Comparison of ENCODE assay signal across 1 cellular context in genomic region chr17:16406742-16407674, GRCh38.
A peak's percentile ranks its signal among the peaks of the same experiment; 100 is the strongest.
TF ChIP-seq lines count a peak whose summit lies in the region.

No MANE protein-coding gene starts in this region.

TF ChIP-seq in WTC11, 78 proteins besides CTCF, POLR2A, EP300 and RAD21 (continued from another document):
- no peak for TF ChIP-seq PRRX2 (CRISPR knock-in tag; IDR thresholded peaks at IDR 0.05)
- no peak for TF ChIP-seq RORB (CRISPR knock-in tag; IDR thresholded peaks at IDR 0.05)
- TF ChIP-seq E2F4 (CRISPR knock-in tag; IDR thresholded peaks at IDR 0.05; ENCODE audit: borderline replicate concordance, low read depth) = no peak
- TF ChIP-seq CREM (CRISPR knock-in tag; IDR thresholded peaks at IDR 0.05) = no peak
- TF ChIP-seq USF2 (CRISPR knock-in tag; IDR thresholded peaks at IDR 0.05) = no peak
- no peak for TF ChIP-seq ZNF281 (CRISPR knock-in tag; IDR thresholded peaks at IDR 0.05)
- TF ChIP-seq MAX (CRISPR knock-in tag; IDR thresholded peaks at IDR 0.05) = peak; percentile 63; the same call in 1 of the 2 replicates
- TF ChIP-seq E2F5 (CRISPR knock-in tag; IDR thresholded peaks at IDR 0.05) = peak; percentile 44; the same call in 1 of the 2 replicates
- no peak for TF ChIP-seq PRDM15 (CRISPR knock-in tag; IDR thresholded peaks at IDR 0.05)
- no peak for TF ChIP-seq TCF7 (CRISPR knock-in tag; IDR thresholded peaks at IDR 0.05; ENCODE audit: low read depth)
- no peak for TF ChIP-seq ZNF532 (CRISPR knock-in tag; IDR thresholded peaks at IDR 0.05; ENCODE audit: borderline replicate concordance)
- no peak for TF ChIP-seq SOX15 (CRISPR knock-in tag; IDR thresholded peaks at IDR 0.05)
